In genomic region chr9:36788534-36788933, GRCh38 we compare ENCODE assay signal across 12 cellular contexts.
A peak's percentile ranks its signal among the peaks of the same experiment; 100 is the strongest.
DNase-seq lines count a peak whose midpoint lies in the region; ATAC-seq and TF ChIP-seq lines count a peak whose summit lies in the region.
"Had no signal": no experiment of that assay in that cellular context is flagged by ENCODE, and none has a peak within 500 bp of the region (broad histone marks: within the 10 kb centered on the region; RNA-seq: fewer than 3 reads in every experiment).

No MANE protein-coding gene starts in this region.

- H3K4me2 ChIP-seq in H9 (ENCODE audit: insufficient read depth, insufficient read length, low read length) (no peak overlapping the region), mesenchymal stem cell (ENCODE audit: low read length, poor library complexity, severe bottlenecking) (no peak overlapping the region)

- no peak overlapping the region for H3K4me3 Mint-ChIP-seq in CD4-positive, alpha-beta T cell
- no peak overlapping the region for H3K4me3 Mint-ChIP-seq in H9

- no peaks in the 10 kb centered on the region for H3K79me2 ChIP-seq in H9 (ENCODE audit: insufficient read depth, low read length)

- peaks cover 5% of the 10 kb centered on the region for H3K9me3 Mint-ChIP-seq in CD4-positive, alpha-beta T cell
- peaks cover 5% of the 10 kb centered on the region in 2 experiments for H3K9me3 Mint-ChIP-seq in H9

- H3K4me3 ChIP-seq in brain microvascular endothelial cell (ENCODE audit: low read depth, low read length) (no peak overlapping the region), mesenchymal stem cell (ENCODE audit: insufficient read depth in 1 of 2, low read depth in 1 of 2, low read length in 2 of 2) (no peak overlapping the region), esophagus squamous epithelium (no peak overlapping the region)
- H3K4me3 ChIP-seq: mucosa of descending colon had no signal

- ATAC-seq in CD4-positive, alpha-beta T cell (ENCODE audit: poor library complexity) = no peak
- ATAC-seq: mucosa of descending colon had no signal

- in situ Hi-C loops in brain microvascular endothelial cell (cut with HindIII; ENCODE audit: low pct_ligation_motif_present, low sequenced_read_pairs) = no loop called here

- no peaks in the 10 kb centered on the region for H3K4me1 Mint-ChIP-seq in CD4-positive, alpha-beta T cell (ENCODE audit: low read depth)
- H3K4me1 Mint-ChIP-seq in H9 = peaks cover 5 to 7% of the 10 kb centered on the region in 2 experiments

- no peak overlapping the region for H2BK15ac ChIP-seq in H9 (ENCODE audit: low read depth, low read length)
- no peak overlapping the region for H2BK15ac ChIP-seq in mesenchymal stem cell (ENCODE audit: low read depth, poor library complexity, severe bottlenecking)

- H2BK20ac ChIP-seq in H9 (ENCODE audit: low read depth, low read length, poor library complexity, severe bottlenecking) = no peak overlapping the region

- H4K5ac ChIP-seq in H9 (ENCODE audit: insufficient read length, low read depth, low read length) = no peak overlapping the region

- H3K27ac Mint-ChIP-seq in CD4-positive, alpha-beta T cell = no peak overlapping the region
- no peak overlapping the region for H3K27ac Mint-ChIP-seq in H9

- H3T11ph ChIP-seq in H9 (ENCODE audit: low read length) = no peak overlapping the region

- TF ChIP-seq POLR2A in esophagus squamous epithelium (IDR thresholded peaks at IDR 0.05) = no peak

- H3K23me2 ChIP-seq in H9 (ENCODE audit: insufficient read length, low read depth, low read length, poor library complexity, severe bottlenecking) = no peaks in the 10 kb centered on the region

- H3K4me1 ChIP-seq in H9 (ENCODE audit: insufficient read depth, low read length) (no peaks in the 10 kb centered on the region), mesenchymal stem cell (ENCODE audit: control insufficient read depth, insufficient read depth, low read depth, low read length) (no peaks in the 10 kb centered on the region), esophagus squamous epithelium (no peaks in the 10 kb centered on the region)

- H3K79me1 ChIP-seq in H9 (ENCODE audit: insufficient read depth, low read depth, low read length, poor library complexity, severe bottlenecking) = no peaks in the 10 kb centered on the region
- H3K79me1 ChIP-seq in mesenchymal stem cell (replicated peaks; ENCODE audit: low read length, poor library complexity, severe bottlenecking) = no peaks in the 10 kb centered on the region

- WGBS in H9 (ENCODE audit: extremely low coverage, insufficient read length, low lambda C conversion rate) = no CpG with 5 or more reads among the region's 5 CpGs
- 20% methylated on average over 5 of the region's 5 CpGs for WGBS in mesenchymal stem cell
- 36 to 56% methylated on average over 4 to 5 of the region's 5 CpGs for WGBS in esophagus squamous epithelium, 2 donors

- H2BK12ac ChIP-seq in H9 (ENCODE audit: insufficient read length, low read depth, low read length) = no peak overlapping the region
- no peak overlapping the region for H2BK12ac ChIP-seq in mesenchymal stem cell (ENCODE audit: low read length in 2 of 2)

- POLR2A ChIA-PET in CD4-positive, alpha-beta T cell (lab: Charles Lee) = no interaction called here

- H3K9ac ChIP-seq in H9 (ENCODE audit: extremely low read depth, insufficient read length, low read length) (no peak overlapping the region), mesenchymal stem cell (ENCODE audit: low read length) (no peak overlapping the region)

- intact Hi-C loops in CD4-positive, alpha-beta T cell (cut with DNase I, micrococcal nuclease) = no loop called here
- intact Hi-C loops in esophagus squamous epithelium (cut with DNase I) = no loop called here

- TF ChIP-seq CTCF in CD4-positive, alpha-beta T cell (IDR thresholded peaks at IDR 0.05) = peak; percentile 19
- TF ChIP-seq CTCF in H9 (conservative IDR thresholded peaks at IDR 0.05) (peak; percentile 62), brain microvascular endothelial cell (IDR thresholded peaks at IDR 0.05; ENCODE audit: low read depth, low read length, missing control alignments) (peak; percentile 63), esophagus squamous epithelium (IDR thresholded peaks at IDR 0.05) (peak in 1 of 6 experiments; percentile 42)

- H4K20me1 ChIP-seq in H9 (ENCODE audit: control insufficient read depth, insufficient read depth, insufficient read length) = no peaks in the 10 kb centered on the region

- H3K4ac ChIP-seq in H9 (ENCODE audit: low read depth, low read length) (no peak overlapping the region), mesenchymal stem cell (ENCODE audit: low read depth in 1 of 2, low read length in 2 of 2) (no peak overlapping the region)

- H3K56ac ChIP-seq in H9 (ENCODE audit: insufficient read length, low read depth, low read length) = no peak overlapping the region

- H3K18ac ChIP-seq in H9 (ENCODE audit: insufficient read length, low read depth, low read length) = no peak overlapping the region
- H3K18ac ChIP-seq in mesenchymal stem cell (ENCODE audit: low read depth in 1 of 2, low read length in 2 of 2) = no peak overlapping the region

- CTCF ChIA-PET in CD4-positive, alpha-beta T cell (lab: Charles Lee) = no interaction called here

- no peak overlapping the region for H3K14ac ChIP-seq in H9 (ENCODE audit: insufficient read depth, low read length)
- no peak overlapping the region for H3K14ac ChIP-seq in mesenchymal stem cell (ENCODE audit: low read length in 2 of 2)

- no peak overlapping the region for H3K23ac ChIP-seq in H9 (ENCODE audit: insufficient read length, low read depth, low read length)
- no peak overlapping the region for H3K23ac ChIP-seq in mesenchymal stem cell (ENCODE audit: low read length in 2 of 2)

- H3K36me3 Mint-ChIP-seq in CD4-positive, alpha-beta T cell (ENCODE audit: low read depth) = no peaks in the 10 kb centered on the region
- peaks cover 2 to 5% (median 4%) of the 10 kb centered on the region in 3 experiments; a peak in 4 of 7 replicates for H3K36me3 Mint-ChIP-seq in H9 (ENCODE audit: insufficient read depth in 1 of 3, low read depth in 3 of 3)

- H3K27me3 Mint-ChIP-seq in CD4-positive, alpha-beta T cell = peaks cover 35% of the 10 kb centered on the region
- peaks cover 28% of the 10 kb centered on the region for H3K27me3 Mint-ChIP-seq in H9 (ENCODE audit: low read depth)

- H3K9me3 ChIP-seq in CD4-positive, alpha-beta T cell (ENCODE audit: control insufficient read depth, low read length) = peaks cover 10% of the 10 kb centered on the region
- H3K9me3 ChIP-seq in H9 (ENCODE audit: control insufficient read depth, low read depth, low read length) = no peaks in the 10 kb centered on the region
- peaks cover 9% of the 10 kb centered on the region for H3K9me3 ChIP-seq in mesenchymal stem cell (ENCODE audit: control insufficient read depth, low read length)
- H3K9me3 ChIP-seq in esophagus squamous epithelium = peaks cover 0 to 8% (median 6%) of the 10 kb centered on the region in 3 donors

- no peak overlapping the region for H4K8ac ChIP-seq in H9 (replicated peaks; ENCODE audit: insufficient read length, low read depth, low read length)
- no peak overlapping the region for H4K8ac ChIP-seq in mesenchymal stem cell (ENCODE audit: low read length)

- H2BK120ac ChIP-seq in H9 (ENCODE audit: low read depth, low read length, poor library complexity, severe bottlenecking) (no peak overlapping the region), mesenchymal stem cell (ENCODE audit: low read depth, low read length) (no peak overlapping the region)

- no peak overlapping the region for H3K27ac ChIP-seq in CD4-positive, alpha-beta T cell (ENCODE audit: low read depth, low read length)
- H3K27ac ChIP-seq in H9 (ENCODE audit: insufficient read length, low read depth, low read length) (no peak overlapping the region), brain microvascular endothelial cell (no peak overlapping the region), mesenchymal stem cell (ENCODE audit: low read length, poor library complexity, severe bottlenecking) (no peak overlapping the region), esophagus squamous epithelium (no peak overlapping the region)

- no peaks in the 10 kb centered on the region for H3K27me3 ChIP-seq in CD4-positive, alpha-beta T cell (ENCODE audit: control insufficient read depth, insufficient read depth, low read length)
- H3K27me3 ChIP-seq in H9 (ENCODE audit: insufficient read depth, low read length) (no peaks in the 10 kb centered on the region), brain microvascular endothelial cell (replicated peaks) (no peaks in the 10 kb centered on the region), mesenchymal stem cell (ENCODE audit: control insufficient read depth in 1 of 2, insufficient read depth in 1 of 2, low read length in 2 of 2) (peaks cover 55 to 61% of the 10 kb centered on the region in 2 experiments), esophagus squamous epithelium (peaks cover 0 to 43% (median 0%) of the 10 kb centered on the region in 4 donors)

- H2BK5ac ChIP-seq in H9 (ENCODE audit: insufficient read length, low read length) = no peak overlapping the region
- H2BK5ac ChIP-seq in mesenchymal stem cell (ENCODE audit: low read depth, low read length, poor library complexity, severe bottlenecking) = no peak overlapping the region

- DNase-seq in CD4-positive, alpha-beta T cell = no peak
- DNase-seq in H9 (peak; percentile 69), brain microvascular endothelial cell (no peak), mesenchymal stem cell (peak; percentile 5), kidney glomerular epithelial cell (lab: John Stamatoyannopoulos, UW) (no peak), 8988T (no peak), esophagus squamous epithelium (lab: John Stamatoyannopoulos, UW) (no peak), GM19238 (ENCODE audit: insufficient read length, low spot score) (no peak)
- DNase-seq: mucosa of descending colon; NCI-H2171 treated with DMSO at 0.1 percent for 48 hours; SIG-M5; stimulated activated naive CD4-positive, alpha-beta T cell treated with Interleukin-2 at 50 U/mL for 16 hours had no signal

- H2AFZ ChIP-seq in H9 (ENCODE audit: low read length) (no peak overlapping the region), mesenchymal stem cell (ENCODE audit: low read depth, low read length) (no peak overlapping the region)

- H4K91ac ChIP-seq in H9 (ENCODE audit: insufficient read length, low read depth, low read length) = no peak overlapping the region
- H4K91ac ChIP-seq in mesenchymal stem cell (ENCODE audit: low read length) = no peak overlapping the region

- H3K36me3 ChIP-seq in brain microvascular endothelial cell (replicated peaks) = no peaks in the 10 kb centered on the region
- no peaks in the 10 kb centered on the region for H3K36me3 ChIP-seq in mesenchymal stem cell (ENCODE audit: control insufficient read depth in 1 of 2, insufficient read depth in 2 of 2, low read depth in 1 of 2, low read length in 2 of 2)
- no peaks in the 10 kb centered on the region for H3K36me3 ChIP-seq in esophagus squamous epithelium

- H2AK5ac ChIP-seq in H9 (ENCODE audit: insufficient read length, low read length) (no peak overlapping the region), mesenchymal stem cell (ENCODE audit: low read length, severe bottlenecking) (no peak overlapping the region)

Comparison
In these comparisons a context has a peak if more than half of its experiments do, and no peak if none do; other contexts are left out.
1. DNase-seq: peak in H9 (single experiment) and mesenchymal stem cell (single experiment); none in CD4-positive, alpha-beta T cell (0 of 10), brain microvascular endothelial cell (single experiment), kidney glomerular epithelial cell (single experiment), 8988T (single experiment), esophagus squamous epithelium (single experiment) and GM19238 (single experiment).